ENCODE assay signal across 9 cellular contexts in genomic region chr7:80634505-80634904, GRCh38. TPM values are rescaled to one million over a fixed set of nuclear protein-coding genes. Genes with fewer than 3 reads are reported as not detected.
A peak's percentile ranks its signal among the peaks of the same experiment; 100 is the strongest.
DNase-seq lines count a peak whose midpoint lies in the region; ATAC-seq, FAIRE-seq and TF ChIP-seq lines count a peak whose summit lies in the region.
"Had no signal": no experiment of that assay in that cellular context is flagged by ENCODE, and none has a peak within 500 bp of the region (broad histone marks: within the 10 kb centered on the region; RNA-seq: fewer than 3 reads in every experiment).

No MANE protein-coding gene starts in this region.

- FAIRE-seq in K562 (lab: Jason Lieb, UNC): no peak

- ATAC-seq in K562: no peak
- peak in 3 of 4 donors; percentile 61 to 76 (median 68) for ATAC-seq in right lobe of liver
- ATAC-seq in HG03457 (IDR thresholded peaks at IDR 0.05; ENCODE audit: unreplicated experiment): no peak

- TF ChIP-seq RAD21 in K562 (CRISPR knock-in tag; conservative IDR thresholded peaks at IDR 0.05 in 1 of 2, IDR thresholded peaks at IDR 0.05 in 1 of 2): no peak

- no peak overlapping the region for H3K9ac ChIP-seq in K562 (ENCODE audit: insufficient read depth in 1 of 2, low read depth in 2 of 2, low read length in 2 of 2)

- H3K9me3 ChIP-seq in K562 (replicated peaks; ENCODE audit: control insufficient read depth, insufficient read depth, low read depth, low read length) (no peaks in the 10 kb centered on the region; the same call in none of the 2 replicates), right lobe of liver (no peaks in the 10 kb centered on the region), testis (no peaks in the 10 kb centered on the region)

- no peak overlapping the region for H3K4me2 ChIP-seq in K562 (ENCODE audit: insufficient read depth, low read length)

- TF ChIP-seq EP300 in K562 (IDR thresholded peaks at IDR 0.05; ENCODE audit: low read length): no peak

- DNase-seq in AG09309 (ENCODE audit: low read depth) (peak; percentile 87), Kasumi-1 (lab: John Stamatoyannopoulos, UW) (peak; percentile 90), K562 (ENCODE audit: extremely low read depth in 1 of 4, low spot score in 3 of 4) (no peak), right lobe of liver (no peak), HuH-7 (ENCODE audit: low spot score) (no peak), testis (no peak)
- no peak for DNase-seq in stimulated activated CD4-positive, alpha-beta T cell treated with anti-CD3 and anti-CD28 coated beads, Interleukin-4, amount 100 ng/mL, for 4 hours
- DNase-seq: kidney glomerular epithelial cell had no signal

- H3K79me2 ChIP-seq in K562 (ENCODE audit: control insufficient read depth, insufficient read depth, low read length): no peaks in the 10 kb centered on the region

- H3K4me1 ChIP-seq in K562 (replicated peaks in 1 of 2; ENCODE audit: control insufficient read depth in 2 of 2, insufficient read depth in 2 of 2, low read length in 2 of 2) (no peaks in the 10 kb centered on the region), right lobe of liver (peaks cover 0 to 32% (median 10%) of the 10 kb centered on the region in 4 donors), testis (no peaks in the 10 kb centered on the region)

- H3K9me1 ChIP-seq in K562 (ENCODE audit: control insufficient read depth, insufficient read depth, low read length): no peaks in the 10 kb centered on the region

- TF ChIP-seq POLR2A in K562 (conservative IDR thresholded peaks at IDR 0.05) (no peak), right lobe of liver (IDR thresholded peaks at IDR 0.05) (no peak), testis (IDR thresholded peaks at IDR 0.05) (no peak)

- H4K20me1 ChIP-seq in K562 (replicated peaks; ENCODE audit: control insufficient read depth, insufficient read depth, low read length): no peaks in the 10 kb centered on the region

- H3K4me3 ChIP-seq in AG09309 (ENCODE audit: control insufficient read depth, low read depth, low read length) (no peak overlapping the region), K562 (no peak overlapping the region), right lobe of liver (no peak overlapping the region), testis (no peak overlapping the region)

- POLR2A ChIA-PET in K562 (lab: Yijun Ruan, JAX): no interaction called here

- intact Hi-C loops in K562 (cut with micrococcal nuclease): no loop called here
- intact Hi-C loops in right lobe of liver (cut with DNase I): no loop called here
- intact Hi-C loops in testis (cut with DNase I; ENCODE audit: low total_unique reads): no loop called here

- in situ Hi-C loops in K562 (cut with MboI): no loop called here

- H2AFZ ChIP-seq in K562 (ENCODE audit: low read depth, low read length): no peak overlapping the region

- H3K36me3 ChIP-seq in K562 (ENCODE audit: control insufficient read depth, insufficient read depth, low read length) (no peaks in the 10 kb centered on the region), right lobe of liver (no peaks in the 10 kb centered on the region), testis (ENCODE audit: low read depth, missing control alignments) (no peaks in the 10 kb centered on the region)

- H3K27me3 ChIP-seq in K562 (ENCODE audit: control insufficient read depth in 2 of 2, insufficient read depth in 2 of 2, low read length in 2 of 2): no peaks in the 10 kb centered on the region
- no peaks in the 10 kb centered on the region for H3K27me3 ChIP-seq in right lobe of liver
- no peaks in the 10 kb centered on the region for H3K27me3 ChIP-seq in testis

- CTCF ChIA-PET in K562 (lab: Yijun Ruan, JAX; ENCODE audit: low intra/inter-chr PET ratio): no interaction called here

- no TSS peak for BruUV-seq in K562 (replicated peaks; lab: Mats Ljungman, UMichigan)

- H3K27ac ChIP-seq in K562 (ENCODE audit: extremely low read depth, low read depth, low read length) (no peak overlapping the region), right lobe of liver (no peak overlapping the region), testis (no peak overlapping the region)

- 0% methylated on average over 2 of the region's 2 CpGs for WGBS in K562 (ENCODE audit: insufficient coverage, low coverage, missing lambda C conversion rate)
- WGBS in right lobe of liver (ENCODE audit: insufficient coverage, low coverage, low lambda C conversion rate, missing lambda C conversion rate): 10% methylated on average over 2 of the region's 2 CpGs
- WGBS in testis, 2 donors: 71 to 73% methylated on average over 2 of the region's 2 CpGs

- TF ChIP-seq CTCF in AG09309 (IDR thresholded peaks at IDR 0.05; ENCODE audit: control insufficient read depth, insufficient read depth, low read depth, low read length, missing control alignments) (no peak), K562 (IDR thresholded peaks at IDR 0.05 in 2 of 3, conservative IDR thresholded peaks at IDR 0.05 in 1 of 3; ENCODE audit: insufficient read depth in 2 of 3, low read depth in 1 of 3, low read length in 3 of 3) (no peak), right lobe of liver (IDR thresholded peaks at IDR 0.05) (no peak), testis (IDR thresholded peaks at IDR 0.05) (no peak)

TF ChIP-seq in K562, 482 proteins besides CTCF, POLR2A, EP300 and RAD21:
- TF ChIP-seq TAF1 (IDR thresholded peaks at IDR 0.05; ENCODE audit: control insufficient read depth, extremely low read depth, insufficient read depth, low read length, severe bottlenecking): no peak
- no peak for TF ChIP-seq HOXB6 (CRISPR knock-in tag; IDR thresholded peaks at IDR 0.05; ENCODE audit: borderline replicate concordance)
- TF ChIP-seq MLX (CRISPR knock-in tag; conservative IDR thresholded peaks at IDR 0.05): no peak
- TF ChIP-seq CEBPB (tag; IDR thresholded peaks at IDR 0.05): peak; percentile 9; the same call in 1 of the 2 replicates
- no peak for TF ChIP-seq SIN3B (IDR thresholded peaks at IDR 0.05; ENCODE audit: low read depth)
- TF ChIP-seq RBM39 (optimal IDR thresholded peaks at IDR 0.05; ENCODE audit: low read depth, low read length): no peak
- no peak for TF ChIP-seq HMGN3 (IDR thresholded peaks at IDR 0.05; ENCODE audit: borderline replicate concordance, extremely low read depth, insufficient read length, low read depth, low read length)
TF ChIP-seq in K562: peak in this region for 1.

RNA-seq across cellular contexts. Expression of gene CD36, which starts 3.9 kb away (rescaled TPM):
- total RNA-seq in K562 (2011; cell fraction: chromatin; rRNA removed; ENCODE audit: low replicate concordance): 3.9 and 10.0 TPM in 2 replicates
- total RNA-seq in K562 (2011; cell fraction: nucleolus; rRNA removed): 2.0 and 3.5 TPM in 2 replicates
- total RNA-seq in K562 (2011; cell fraction: nucleoplasm; rRNA removed): 4.2 and 7.2 TPM in 2 replicates
- 0.09 and 0.41 TPM in 2 replicates for total RNA-seq in K562 (2014; rRNA removed)
- total RNA-seq in K562 (2014; rRNA removed; fragmentation: Illumina TruSeq; extraction: Trizol): 0.25 and 0.96 TPM in 2 replicates
- 0.18 and 0.30 TPM in 2 replicates for total RNA-seq in K562 (2015; rRNA removed; fragmentation: Illumina TruSeq; extraction: Trizol)
- 0.42 and 0.72 TPM in 2 replicates for total RNA-seq in K562 (2021)
- polyA plus RNA-seq in K562 (2011; rRNA removed): 1.5 and 4.0 TPM in 2 replicates
- polyA plus RNA-seq in K562 (2011; cell fraction: cytosol; rRNA removed): 0.35 and 0.69 TPM in 2 replicates
- 0.97 and 1.5 TPM in 2 replicates for polyA plus RNA-seq in K562 (2011; cell fraction: nucleus; rRNA removed)
- 0.06 and 0.38 TPM in 2 replicates for polyA plus RNA-seq in K562 (2012)
- 0.21 and 0.52 TPM in 2 replicates for polyA plus RNA-seq in K562 (2014; fragmentation: Illumina TruSeq; extraction: Trizol)
- polyA plus RNA-seq in K562 (2014; fragmentation: Nextera tagmentation; extraction: Ambion mirVana): under 1 TPM; 0.51 to 0.55 TPM
- polyA plus RNA-seq in K562 (2014; rRNA removed): 0.13 and 0.80 TPM in 2 replicates
- 1.9 and 4.1 TPM in 2 replicates for polyA minus RNA-seq in K562 (2011; rRNA and poly(A)+ RNA removed)
- polyA minus RNA-seq in K562 (2011; cell fraction: cytosol; rRNA and poly(A)+ RNA removed): 1.1 TPM in 1 of 2 replicates, not detected in the other
- polyA minus RNA-seq in K562 (2011; cell fraction: nucleus; rRNA and poly(A)+ RNA removed): 1.3 and 1.4 TPM in 2 replicates
- total RNA-seq in right lobe of liver: 10 to 100 TPM; 14.0 to 73.8 (median 34.7) TPM
- 10 to 100 TPM in 1 of 2 donors, 1 to 10 TPM in 1; 5.6 to 19.8 TPM for total RNA-seq in testis
- polyA plus RNA-seq in testis (ENCODE audit: insufficient read depth, low read depth, low replicate concordance): 12.8 TPM

Comparison
In these comparisons a context has a peak if more than half of its experiments do, and no peak if none do; other contexts are left out.
1. DNase-seq: peak in AG09309 (single experiment) and Kasumi-1 (2 of 2); none in K562 (0 of 4), right lobe of liver (0 of 3), stimulated activated CD4-positive, alpha-beta T cell treated with anti-CD3 and anti-CD28 coated beads, Interleukin-4, amount 100 ng/mL, for 4 hours (0 of 2), HuH-7 (single experiment) and testis (single experiment).
2. ATAC-seq: peak in right lobe of liver (3 of 4); none in K562 (single experiment) and HG03457 (single experiment).